29 cellular contexts compared by ENCODE assay signal in the genomic region with DNA sequence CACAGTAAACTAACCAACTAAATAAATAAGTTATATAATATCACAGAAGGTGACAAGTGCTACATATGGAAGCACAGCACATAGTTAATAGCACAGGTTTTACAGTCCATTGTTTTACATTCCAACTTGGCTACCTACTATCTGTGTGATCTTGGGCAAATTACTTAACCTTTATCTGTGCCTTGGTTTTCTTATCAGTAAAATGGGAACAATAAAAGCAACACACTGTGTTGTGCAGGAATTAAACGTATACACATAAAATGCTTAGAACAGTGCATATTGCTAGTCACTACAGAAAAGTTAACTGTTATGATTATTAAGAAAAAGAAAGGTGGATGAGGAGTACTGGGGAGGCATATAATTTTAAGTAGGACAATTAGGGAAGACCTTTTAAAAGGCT.
"Had no signal": no experiment of that assay in that cellular context is flagged by ENCODE, and none has a peak within 500 bp of the region (broad histone marks: within the 10 kb centered on the region; RNA-seq: fewer than 3 reads in every experiment).

No MANE protein-coding gene starts in this region.

- ATAC-seq: effector memory CD8-positive, alpha-beta T cell; esophagus mucosa; foreskin keratinocyte; gastrocnemius medialis; gastroesophageal sphincter; heart left ventricle; heart right ventricle had no signal

- H3K27me3 ChIP-seq: colonic mucosa, dorsolateral prefrontal cortex, esophagus muscularis mucosa, esophagus squamous epithelium, foreskin keratinocyte, gastrocnemius medialis, gastroesophageal sphincter, heart left ventricle, heart right ventricle had no signal

- H3K9me3 Mint-ChIP-seq: dendritic cell treated with granulocyte-macrophage colony-stimulating factor and Interleukin-4, amounts not matched to agents 40 ng/mL and 50 ng/mL, for 4 days; effector memory CD8-positive, alpha-beta T cell; endodermal cell had no signal

- DNase-seq: colonic mucosa; cortex of kidney; dermis blood vessel endothelial cell; dorsolateral prefrontal cortex; effector CD4-positive, alpha-beta T cell; effector CD8-positive, alpha-beta T cell; effector memory CD4-positive, alpha-beta T cell; effector memory CD8-positive, alpha-beta T cell; endodermal cell; erythroblast; esophagus squamous epithelium; foreskin fibroblast; foreskin keratinocyte; foreskin melanocyte; gastrocnemius medialis; glutamatergic neuron; head of caudate nucleus; heart left ventricle; heart right ventricle had no signal

- H3K27ac ChIP-seq: colonic mucosa, coronary artery, dorsolateral prefrontal cortex, epithelial cell of prostate, esophagus muscularis mucosa, esophagus squamous epithelium, foreskin keratinocyte, gastrocnemius medialis, gastroesophageal sphincter, heart left ventricle, heart right ventricle had no signal

- FAIRE-seq: colon, endometrium, endothelial cell of umbilical vein, frontal cortex had no signal

- H3K9me3 ChIP-seq: colonic mucosa, esophagus muscularis mucosa, esophagus squamous epithelium, gastrocnemius medialis, gastroesophageal sphincter, heart left ventricle, heart right ventricle had no signal

- H3K4me3 Mint-ChIP-seq: dendritic cell treated with granulocyte-macrophage colony-stimulating factor and Interleukin-4, amounts not matched to agents 40 ng/mL and 50 ng/mL, for 4 days; effector memory CD8-positive, alpha-beta T cell; endodermal cell had no signal

- H3K4me1 ChIP-seq: colonic mucosa, esophagus muscularis mucosa, esophagus squamous epithelium, foreskin keratinocyte, gastrocnemius medialis, gastroesophageal sphincter, heart left ventricle, heart right ventricle had no signal

- H3K36me3 ChIP-seq: colonic mucosa, gastrocnemius medialis had no signal

- H3K27ac Mint-ChIP-seq: dendritic cell treated with granulocyte-macrophage colony-stimulating factor and Interleukin-4, amounts not matched to agents 40 ng/mL and 50 ng/mL, for 4 days; effector memory CD8-positive, alpha-beta T cell; endodermal cell had no signal

- H3K4me3 ChIP-seq: colonic mucosa, coronary artery, dorsolateral prefrontal cortex, esophagus muscularis mucosa, esophagus squamous epithelium, gastrocnemius medialis, gastroesophageal sphincter, heart left ventricle, heart right ventricle had no signal
